Comparison of ENCODE assay signal across 2 cellular contexts in the genomic region with DNA sequence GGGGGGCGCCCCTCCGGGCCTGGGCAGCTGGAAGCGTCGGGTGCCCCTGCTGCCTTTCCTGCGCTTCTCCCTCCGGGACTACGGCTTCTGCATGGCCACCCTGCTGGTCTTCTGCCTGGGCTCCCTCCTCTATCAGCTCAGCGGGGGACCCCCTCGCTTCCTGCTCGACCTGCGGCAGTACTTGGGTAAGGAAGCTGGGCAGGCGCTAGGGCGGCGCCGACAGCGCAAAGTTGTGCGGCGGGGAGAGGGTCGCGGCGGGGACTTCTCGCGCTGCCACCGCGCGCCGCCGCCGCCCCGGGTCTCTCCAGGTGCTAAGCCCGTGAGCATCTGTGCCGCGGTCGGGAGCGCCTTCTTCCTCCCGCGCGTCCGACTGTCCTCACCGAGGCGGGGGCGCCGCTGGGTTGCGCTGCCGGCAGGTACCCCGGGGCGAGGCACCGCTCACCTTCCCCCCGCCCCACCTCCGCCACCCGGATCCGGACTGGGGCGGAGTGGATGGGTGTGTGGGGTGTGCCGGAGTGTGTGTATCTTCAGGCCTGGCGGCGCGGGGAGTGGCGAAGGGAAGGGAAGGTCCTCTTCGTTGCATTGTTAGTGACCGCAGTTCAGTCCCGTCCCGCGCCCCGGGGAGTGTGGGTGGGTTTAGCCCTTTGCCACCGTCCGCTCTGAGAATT.
TF ChIP-seq lines count a peak whose summit lies in the region.

No MANE protein-coding gene starts in this region.

TF ChIP-seq in IMR-90, 13 proteins besides CTCF, POLR2A, EP300 and RAD21 (continued from another document):
- TF ChIP-seq, protein P1, sequence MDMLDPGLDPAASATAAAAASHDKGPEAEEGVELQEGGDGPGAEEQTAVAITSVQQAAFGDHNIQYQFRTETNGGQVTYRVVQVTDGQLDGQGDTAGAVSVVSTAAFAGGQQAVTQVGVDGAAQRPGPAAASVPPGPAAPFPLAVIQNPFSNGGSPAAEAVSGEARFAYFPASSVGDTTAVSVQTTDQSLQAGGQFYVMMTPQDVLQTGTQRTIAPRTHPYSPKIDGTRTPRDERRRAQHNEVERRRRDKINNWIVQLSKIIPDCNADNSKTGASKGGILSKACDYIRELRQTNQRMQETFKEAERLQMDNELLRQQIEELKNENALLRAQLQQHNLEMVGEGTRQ (IDR thresholded peaks at IDR 0.05; ENCODE audit: low read depth, low read length): no peak

TF ChIP-seq in liver, 16 proteins besides CTCF, POLR2A, EP300 and RAD21 (continued from another document):
- TF ChIP-seq, protein P2, sequence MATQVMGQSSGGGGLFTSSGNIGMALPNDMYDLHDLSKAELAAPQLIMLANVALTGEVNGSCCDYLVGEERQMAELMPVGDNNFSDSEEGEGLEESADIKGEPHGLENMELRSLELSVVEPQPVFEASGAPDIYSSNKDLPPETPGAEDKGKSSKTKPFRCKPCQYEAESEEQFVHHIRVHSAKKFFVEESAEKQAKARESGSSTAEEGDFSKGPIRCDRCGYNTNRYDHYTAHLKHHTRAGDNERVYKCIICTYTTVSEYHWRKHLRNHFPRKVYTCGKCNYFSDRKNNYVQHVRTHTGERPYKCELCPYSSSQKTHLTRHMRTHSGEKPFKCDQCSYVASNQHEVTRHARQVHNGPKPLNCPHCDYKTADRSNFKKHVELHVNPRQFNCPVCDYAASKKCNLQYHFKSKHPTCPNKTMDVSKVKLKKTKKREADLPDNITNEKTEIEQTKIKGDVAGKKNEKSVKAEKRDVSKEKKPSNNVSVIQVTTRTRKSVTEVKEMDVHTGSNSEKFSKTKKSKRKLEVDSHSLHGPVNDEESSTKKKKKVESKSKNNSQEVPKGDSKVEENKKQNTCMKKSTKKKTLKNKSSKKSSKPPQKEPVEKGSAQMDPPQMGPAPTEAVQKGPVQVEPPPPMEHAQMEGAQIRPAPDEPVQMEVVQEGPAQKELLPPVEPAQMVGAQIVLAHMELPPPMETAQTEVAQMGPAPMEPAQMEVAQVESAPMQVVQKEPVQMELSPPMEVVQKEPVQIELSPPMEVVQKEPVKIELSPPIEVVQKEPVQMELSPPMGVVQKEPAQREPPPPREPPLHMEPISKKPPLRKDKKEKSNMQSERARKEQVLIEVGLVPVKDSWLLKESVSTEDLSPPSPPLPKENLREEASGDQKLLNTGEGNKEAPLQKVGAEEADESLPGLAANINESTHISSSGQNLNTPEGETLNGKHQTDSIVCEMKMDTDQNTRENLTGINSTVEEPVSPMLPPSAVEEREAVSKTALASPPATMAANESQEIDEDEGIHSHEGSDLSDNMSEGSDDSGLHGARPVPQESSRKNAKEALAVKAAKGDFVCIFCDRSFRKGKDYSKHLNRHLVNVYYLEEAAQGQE (IDR thresholded peaks at IDR 0.05): no peak
